15 cellular contexts compared by ENCODE assay signal in the genomic region with DNA sequence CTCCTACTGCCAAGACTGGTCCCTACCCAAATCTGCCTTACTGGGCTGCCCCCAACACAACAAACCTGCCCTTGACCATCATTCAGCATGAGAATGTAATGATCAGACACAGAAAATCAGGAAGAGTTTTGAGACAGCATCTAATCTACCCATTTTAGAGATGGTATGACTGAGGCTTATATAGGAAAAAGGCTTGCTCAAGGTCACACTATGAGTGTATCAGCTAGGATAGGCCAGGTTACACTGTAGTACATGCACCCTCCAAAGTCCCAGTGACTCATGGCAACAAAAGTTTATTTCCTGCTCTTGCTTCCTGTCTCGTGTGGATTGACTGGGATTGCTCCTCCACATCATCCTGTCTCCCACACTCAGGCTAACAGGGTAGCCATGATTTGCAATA. TPM values are rescaled to one million over a fixed set of nuclear protein-coding genes. Genes with fewer than 3 reads are reported as not detected.
DNase-seq lines count a peak whose midpoint lies in the region; ATAC-seq lines count a peak whose summit lies in the region.
"Had no signal": no experiment of that assay in that cellular context is flagged by ENCODE, and none has a peak within 500 bp of the region (broad histone marks: within the 10 kb centered on the region; RNA-seq: fewer than 3 reads in every experiment).

No MANE protein-coding gene starts in this region.

- H3K4me2 ChIP-seq in Karpas-422 (ENCODE audit: low read depth, low read length, poor library complexity, severe bottlenecking), result no peak overlapping the region

- no peaks in the 10 kb centered on the region for H3K9me3 ChIP-seq in CD8-positive, alpha-beta memory T cell (ENCODE audit: low read length)
- no peaks in the 10 kb centered on the region for H3K9me3 ChIP-seq in Karpas-422 (ENCODE audit: low read length)
- H3K9me3 ChIP-seq: SJSA1 had no signal

- intact Hi-C loops in left colon (cut with DNase I, micrococcal nuclease), result no loop called here

- H3K36me3 ChIP-seq in CD8-positive, alpha-beta memory T cell (ENCODE audit: insufficient read depth, low read length), result peaks cover 50% of the 10 kb centered on the region
- H3K36me3 ChIP-seq in Karpas-422 (ENCODE audit: insufficient read depth, low read length), result peaks cover 16% of the 10 kb centered on the region
- H3K36me3 ChIP-seq: WERI-Rb-1 had no signal

- no peak for DNase-seq in CD8-positive, alpha-beta memory T cell
- no peak for DNase-seq in Karpas-422
- no peak for DNase-seq in activated naive CD8-positive, alpha-beta T cell treated with anti-CD3 and anti-CD28 coated beads, Interleukin-2, amount 50 U/mL, for 24 hours
- DNase-seq in left colon, result no peak
- DNase-seq in kidney glomerular epithelial cell (lab: John Stamatoyannopoulos, UW), result no peak
- DNase-seq: GF-D8, H7, mammary epithelial cell, occipital lobe, WERI-Rb-1 had no signal

- no peaks in the 10 kb centered on the region for H3K27me3 ChIP-seq in CD8-positive, alpha-beta memory T cell (ENCODE audit: insufficient read depth, low read length, poor library complexity, severe bottlenecking)
- no peaks in the 10 kb centered on the region for H3K27me3 ChIP-seq in Karpas-422 (ENCODE audit: low read length)
- H3K27me3 ChIP-seq: SJSA1 had no signal

- H3K4me1 ChIP-seq in CD8-positive, alpha-beta memory T cell (ENCODE audit: insufficient read depth, low read length), result peaks cover 83% of the 10 kb centered on the region
- peaks cover 48% of the 10 kb centered on the region for H3K4me1 ChIP-seq in Karpas-422 (ENCODE audit: low read length)

- H3K9me2 ChIP-seq in Karpas-422 (replicated peaks; ENCODE audit: insufficient read depth, low read length), result no peaks in the 10 kb centered on the region

- CTCF ChIA-PET in CD8-positive, alpha-beta memory T cell (lab: Charles Lee), result interaction anchor here (0.9 kb wide), 1 partner anchor 19 kb away, joined by 3 read pairs; no protein-coding TSS in a partner anchor

- H3K27me3 Mint-ChIP-seq in CD8-positive, alpha-beta memory T cell, result peaks cover 0 to 1% of the 10 kb centered on the region in 2 donors
- no peaks in the 10 kb centered on the region for H3K27me3 Mint-ChIP-seq in activated naive CD8-positive, alpha-beta T cell treated with anti-CD3 and anti-CD28 coated beads, Interleukin-2, amount 50 U/mL, for 24 hours

- H3K4me3 ChIP-seq in CD8-positive, alpha-beta memory T cell (ENCODE audit: low read length), result no peak overlapping the region
- no peak overlapping the region for H3K4me3 ChIP-seq in Karpas-422 (ENCODE audit: low read length)
- H3K4me3 ChIP-seq: SJSA1 had no signal

- H3K4me1 Mint-ChIP-seq in CD8-positive, alpha-beta memory T cell, result peaks cover 76 to 94% (median 89%) of the 10 kb centered on the region in 3 donors
- peaks cover 76% of the 10 kb centered on the region for H3K4me1 Mint-ChIP-seq in activated naive CD8-positive, alpha-beta T cell treated with anti-CD3 and anti-CD28 coated beads, Interleukin-2, amount 50 U/mL, for 24 hours

- no peak overlapping the region for H3K27ac ChIP-seq in CD8-positive, alpha-beta memory T cell (ENCODE audit: low read depth, low read length)
- peak overlapping the region; percentile 65; the same call in 1 of the 2 replicates for H3K27ac ChIP-seq in Karpas-422 (ENCODE audit: low read length)
- H3K27ac ChIP-seq: WERI-Rb-1 had no signal

- POLR2A ChIA-PET in CD8-positive, alpha-beta memory T cell (lab: Charles Lee), result interaction anchor here (1.2 to 1.3 kb wide), 2 partner anchors 13 to 19 kb away, joined by 3 to 11 read pairs; no protein-coding TSS in a partner anchor

- H3K4me3 Mint-ChIP-seq in CD8-positive, alpha-beta memory T cell, result peak overlapping the region in 3 of 7 donors; percentile 16 to 26 (median 20)
- no peak overlapping the region for H3K4me3 Mint-ChIP-seq in activated naive CD8-positive, alpha-beta T cell treated with anti-CD3 and anti-CD28 coated beads, Interleukin-2, amount 50 U/mL, for 24 hours

- peak overlapping the region in 7 of 8 donors; percentile 20 to 96 (median 78) for H3K27ac Mint-ChIP-seq in CD8-positive, alpha-beta memory T cell
- H3K27ac Mint-ChIP-seq in activated naive CD8-positive, alpha-beta T cell treated with anti-CD3 and anti-CD28 coated beads, Interleukin-2, amount 50 U/mL, for 24 hours, result peak overlapping the region; percentile 50

- peaks cover 32% of the 10 kb centered on the region for H3K79me2 ChIP-seq in Karpas-422 (ENCODE audit: low read length)

- no peaks in the 10 kb centered on the region for H4K20me1 ChIP-seq in Karpas-422 (ENCODE audit: insufficient read depth, low read depth, low read length)

- no peaks in the 10 kb centered on the region for H3K9me3 Mint-ChIP-seq in CD8-positive, alpha-beta memory T cell
- no peaks in the 10 kb centered on the region for H3K9me3 Mint-ChIP-seq in activated naive CD8-positive, alpha-beta T cell treated with anti-CD3 and anti-CD28 coated beads, Interleukin-2, amount 50 U/mL, for 24 hours

- no peak overlapping the region for H2AFZ ChIP-seq in Karpas-422 (ENCODE audit: low read length)

- ATAC-seq in activated naive CD8-positive, alpha-beta T cell treated with anti-CD3 and anti-CD28 coated beads, Interleukin-2, amount 50 U/mL, for 24 hours, result no peak
- peak; percentile 25 for ATAC-seq in left colon
- no peak for ATAC-seq in GM18870 (IDR thresholded peaks at IDR 0.05; ENCODE audit: unreplicated experiment)
- no peak for ATAC-seq in HG02970 (IDR thresholded peaks at IDR 0.05; ENCODE audit: low FRiP score, unreplicated experiment)
- ATAC-seq in HG02973 (IDR thresholded peaks at IDR 0.05; ENCODE audit: unreplicated experiment), result no peak

- peaks cover 32 to 68% (median 32%) of the 10 kb centered on the region in 3 donors for H3K36me3 Mint-ChIP-seq in CD8-positive, alpha-beta memory T cell
- peaks cover 54% of the 10 kb centered on the region for H3K36me3 Mint-ChIP-seq in activated naive CD8-positive, alpha-beta T cell treated with anti-CD3 and anti-CD28 coated beads, Interleukin-2, amount 50 U/mL, for 24 hours (ENCODE audit: low read depth)

- no peak overlapping the region for H3K9ac ChIP-seq in Karpas-422 (ENCODE audit: low read length)

RNA-seq across cellular contexts. Expression of gene NLRC5, which starts 27.9 kb away (rescaled TPM):
- 100 to 1,000 TPM; 173 to 178 TPM for total RNA-seq in CD8-positive, alpha-beta memory T cell
- polyA plus RNA-seq in CD8-positive, alpha-beta memory T cell, result 165 TPM
- total RNA-seq in Karpas-422 (2014; rRNA removed; shearing (Covaris generic); ENCODE audit: low replicate concordance), result 103 and 116 TPM in 2 replicates
- total RNA-seq in left colon, result 100 to 1,000 TPM in 1 of 2 donors, 10 to 100 TPM in 1; 57.7 to 125 TPM

RNA-seq across cellular contexts. Expression of gene CETP, which starts 55.5 kb away (rescaled TPM):
- not detected for total RNA-seq in CD8-positive, alpha-beta memory T cell
- polyA plus RNA-seq in CD8-positive, alpha-beta memory T cell, result not detected
- 0.32 and 0.48 TPM in 2 replicates for total RNA-seq in Karpas-422 (2014; rRNA removed; shearing (Covaris generic); ENCODE audit: low replicate concordance)
- under 1 TPM in 1 of 2 donors, not detected in 1; 0.28 TPM for total RNA-seq in left colon
- total RNA-seq: cardiac septum, H7, mammary epithelial cell had no signal
- polyA plus RNA-seq: mammary epithelial cell had no signal
